ENCODE assay signal across 8 cellular contexts in the genomic region with DNA sequence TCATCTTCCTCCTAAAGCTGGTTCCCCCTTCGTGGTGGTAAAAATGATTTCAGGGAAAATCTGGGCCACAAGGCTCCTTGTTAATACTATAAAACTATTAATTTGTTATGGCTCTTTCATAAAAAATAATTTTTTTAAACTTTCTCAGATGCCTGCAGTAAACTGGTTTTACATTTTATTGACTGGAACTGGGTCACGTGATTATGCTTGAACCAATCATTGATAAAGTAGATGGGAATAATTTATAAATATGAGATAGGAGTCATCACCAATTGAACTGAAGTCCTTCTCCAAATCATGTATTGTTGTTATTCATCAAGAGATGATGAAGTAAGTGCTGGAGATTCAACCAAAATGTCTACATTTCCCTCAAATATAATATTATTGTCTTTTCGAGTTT.
"Had no signal": no experiment of that assay in that cellular context is flagged by ENCODE, and none has a peak within 500 bp of the region (broad histone marks: within the 10 kb centered on the region; RNA-seq: fewer than 3 reads in every experiment).

No MANE protein-coding gene starts in this region.

- H3K4me1 Mint-ChIP-seq: H9 had no signal

- H3K27ac ChIP-seq: HL-60, KMS-11 had no signal

- H3K4me3 Mint-ChIP-seq: H9 had no signal

- DNase-seq: GOT3, H9, HCEC 1CT, Karpas-422, KBM-7 had no signal

- H3K9me3 Mint-ChIP-seq: H9 had no signal

- H3K9ac ChIP-seq: KMS-11 had no signal

- H3K4me2 ChIP-seq: KMS-11 had no signal

- FAIRE-seq: H54 had no signal

- H3K27ac Mint-ChIP-seq: H9 had no signal
